ENCODE assay signal across 8 cellular contexts in the genomic region with DNA sequence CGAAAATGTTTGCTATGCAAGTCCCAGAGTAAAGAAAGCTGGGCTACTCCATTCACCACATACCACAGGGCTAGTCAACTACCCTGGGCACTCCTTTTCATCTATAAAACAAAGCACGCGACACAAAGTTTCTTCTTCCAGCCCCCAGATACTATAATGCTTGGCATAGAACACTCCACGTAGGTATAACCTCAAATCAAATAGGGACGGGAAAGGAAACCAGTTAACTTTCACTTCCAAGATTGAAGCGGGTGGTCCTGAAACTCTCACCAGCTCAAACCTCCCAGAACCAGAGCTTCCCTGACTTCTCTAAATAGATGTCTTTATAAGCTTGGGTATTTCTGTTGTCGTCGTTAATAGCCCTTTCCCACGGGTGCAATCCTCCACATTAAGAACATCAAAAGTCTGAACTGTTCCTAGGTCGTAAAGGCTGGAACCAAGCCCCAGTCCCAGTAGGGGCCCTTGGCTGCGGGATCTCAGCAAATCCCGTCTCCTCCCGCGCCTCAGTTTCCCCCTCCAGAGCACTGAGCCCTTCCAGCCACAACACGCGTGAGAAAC. TPM values are rescaled to one million over a fixed set of nuclear protein-coding genes. Genes with fewer than 3 reads are reported as not detected.
DNase-seq lines count a peak whose midpoint lies in the region; ATAC-seq, FAIRE-seq and TF ChIP-seq lines count a peak whose summit lies in the region.

No MANE protein-coding gene starts in this region.

- intact Hi-C loops in pancreas (cut with DNase I) = no loop called here

- H3K9me3 ChIP-seq in WERI-Rb-1 (ENCODE audit: severe bottlenecking) (peaks cover 3% of the 10 kb centered on the region), pancreas (no peaks in the 10 kb centered on the region)

- TF ChIP-seq CTCF in WERI-Rb-1 (IDR thresholded peaks at IDR 0.05; ENCODE audit: low read depth, low read length) (no peak), foreskin keratinocyte (conservative IDR thresholded peaks at IDR 0.05) (no peak), pancreas (IDR thresholded peaks at IDR 0.05) (no peak)

- H3K4me1 ChIP-seq in foreskin keratinocyte (no peaks in the 10 kb centered on the region), pancreas (peaks cover 0 to 3% (median 0%) of the 10 kb centered on the region in 3 donors)

- FAIRE-seq in pancreas (lab: Jason Lieb, UNC) = no peak

- DNase-seq in AG08396 (ENCODE audit: low spot score) = peak; percentile 36
- DNase-seq in WERI-Rb-1 = no peak
- peak in 1 of 2 donors; percentile 23 for DNase-seq in foreskin keratinocyte
- no peak for DNase-seq in pancreas
- DNase-seq in activated gamma-delta T cell treated with Interleukin-2 at 50 U/mL for 16 hours = no peak
- DNase-seq in activated CD8-positive, alpha-beta memory T cell treated with anti-CD3 and anti-CD28 coated beads, Interleukin-2, amount 50 U/mL, for 4 hours = no peak

- peak; percentile 10 for ATAC-seq in GM21515 (IDR thresholded peaks at IDR 0.05; ENCODE audit: unreplicated experiment)
- ATAC-seq in foreskin keratinocyte = no peak
- ATAC-seq in pancreas = peak; percentile 5 to 15 (median 12)
- no peak for ATAC-seq in GM19324 (IDR thresholded peaks at IDR 0.05; ENCODE audit: low FRiP score, unreplicated experiment)

- 1 to 2% methylated on average over 16 of the region's 16 CpGs for WGBS in pancreas, 2 donors

- H3K27ac ChIP-seq in WERI-Rb-1 (peak overlapping the region; percentile 62; the same call in 1 of the 2 replicates), foreskin keratinocyte (peak overlapping the region; percentile 86), pancreas (peak overlapping the region; percentile 59 to 87 (median 72))

- H3K36me3 ChIP-seq in WERI-Rb-1 (no peaks in the 10 kb centered on the region), pancreas (no peaks in the 10 kb centered on the region)

- H3K27me3 ChIP-seq in WERI-Rb-1 (ENCODE audit: insufficient read depth, low read depth, severe bottlenecking) (no peaks in the 10 kb centered on the region), foreskin keratinocyte (no peaks in the 10 kb centered on the region), pancreas (no peaks in the 10 kb centered on the region)

- H3K4me3 ChIP-seq in WERI-Rb-1 (ENCODE audit: low read depth, low read length) (peak overlapping the region; percentile 96), pancreas (peak overlapping the region; percentile 55 to 63 (median 62))

RNA-seq across cellular contexts. Expression of a gene that starts 0.6 kb away (rescaled TPM):
- total RNA-seq in foreskin keratinocyte = 45.6 and 46.3 TPM in 2 replicates
- 39.5 and 40.8 TPM in 2 replicates for polyA plus RNA-seq in foreskin keratinocyte
- total RNA-seq in pancreas = 10 to 100 TPM; 18.5 to 60.1 (median 29.1) TPM
- 10 to 100 TPM; 34.9 to 39.5 TPM for polyA plus RNA-seq in pancreas

RNA-seq across cellular contexts. Expression of a gene that starts 46.3 kb away (rescaled TPM):
- total RNA-seq in foreskin keratinocyte (36.7 and 38.1 TPM in 2 replicates), pancreas (10 to 100 TPM; 12.8 to 19.2 (median 16.8) TPM)
- polyA plus RNA-seq in foreskin keratinocyte (25.0 and 27.4 TPM in 2 replicates), pancreas (10 to 100 TPM; 21.7 to 22.6 TPM)

Comparison
In these comparisons a context has a peak if more than half of its experiments do, and no peak if none do; other contexts are left out.
1. ATAC-seq: peak in GM21515 (single experiment) and pancreas (4 of 4); none in foreskin keratinocyte (single experiment) and GM19324 (single experiment).
2. Peak in every context shown above with its lines, with median percentiles within 50 percentile points of each other: H3K27ac ChIP-seq.